Comparison of ENCODE assay signal across 10 cellular contexts in the genomic region with DNA sequence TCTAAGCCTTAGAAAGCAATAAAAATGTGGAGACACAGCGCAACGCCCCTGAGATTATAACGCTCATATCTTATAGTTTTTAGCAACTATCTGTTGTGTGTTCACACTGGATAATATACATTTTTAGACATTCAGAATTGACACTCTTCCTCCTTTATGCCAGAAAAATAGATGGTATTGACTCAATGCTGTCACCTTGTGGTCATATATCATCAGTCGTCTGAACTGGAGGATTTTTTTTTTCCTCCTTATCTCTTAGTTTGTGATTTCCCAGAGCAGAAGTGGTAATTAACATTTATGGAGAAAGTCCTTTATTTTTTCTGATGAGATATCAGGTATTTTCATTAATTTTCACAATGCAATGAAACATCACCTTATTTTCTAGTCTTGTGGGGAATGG.
DNase-seq lines count a peak whose midpoint lies in the region; ATAC-seq and TF ChIP-seq lines count a peak whose summit lies in the region.
"Had no signal": no experiment of that assay in that cellular context is flagged by ENCODE, and none has a peak within 500 bp of the region (broad histone marks: within the 10 kb centered on the region; RNA-seq: fewer than 3 reads in every experiment).

No MANE protein-coding gene starts in this region.

- H3K27me3 ChIP-seq in Caco-2 (replicated peaks; ENCODE audit: control insufficient read depth, insufficient read depth, low read length) (no peaks in the 10 kb centered on the region), adipocyte (replicated peaks; ENCODE audit: control insufficient read depth, insufficient read depth, low read length) (no peaks in the 10 kb centered on the region), liver (ENCODE audit: control insufficient read depth in 4 of 4, insufficient read depth in 4 of 4, low read length in 3 of 4) (peaks cover 0 to 8% (median 0%) of the 10 kb centered on the region in 4 donors)

- H3K9me3 Mint-ChIP-seq in Caco-2 (ENCODE audit: unreplicated experiment) = no peaks in the 10 kb centered on the region

- 27% methylated on average over 4 of the region's 4 CpGs for WGBS in liver

- H3K36me3 ChIP-seq in Caco-2 (ENCODE audit: control insufficient read depth, insufficient read depth, low read length) (no peaks in the 10 kb centered on the region), adipocyte (ENCODE audit: control insufficient read depth, insufficient read depth, low read length, severe bottlenecking) (no peaks in the 10 kb centered on the region), liver (ENCODE audit: control insufficient read depth in 4 of 4, insufficient read depth in 3 of 4, low read depth in 1 of 4, low read length in 3 of 4) (no peaks in the 10 kb centered on the region)
- H3K36me3 ChIP-seq: SJSA1 had no signal

- H3K9ac ChIP-seq in adipocyte (ENCODE audit: low read length) (peak overlapping the region; percentile 59), liver (ENCODE audit: low read depth in 1 of 2, low read length in 2 of 2) (no peak overlapping the region)

- no peaks in the 10 kb centered on the region for H3K9me3 ChIP-seq in Caco-2
- no peaks in the 10 kb centered on the region for H3K9me3 ChIP-seq in adipocyte (ENCODE audit: control insufficient read depth, low read length)
- no peaks in the 10 kb centered on the region for H3K9me3 ChIP-seq in liver (ENCODE audit: control insufficient read depth in 4 of 4, low read length in 3 of 4)
- H3K9me3 ChIP-seq: SJSA1 had no signal

- no peaks in the 10 kb centered on the region for H3K36me3 Mint-ChIP-seq in Caco-2 (ENCODE audit: insufficient read depth, unreplicated experiment)

- TF ChIP-seq RAD21 in liver (IDR thresholded peaks at IDR 0.05) = peak; percentile 60 to 61

- CTCF ChIA-PET in Caco-2 (lab: Charles Lee) = no interaction called here

- H3K4me1 ChIP-seq in Caco-2 (0 out of 2 replicates have a peak, but pooled peaks cover 5% of the 10 kb centered on the region), adipocyte (ENCODE audit: control insufficient read depth, insufficient read depth, low read length) (peaks cover 6% of the 10 kb centered on the region), liver (ENCODE audit: control insufficient read depth in 4 of 4, insufficient read depth in 4 of 4, low read length in 3 of 4) (no peaks in the 10 kb centered on the region)
- H3K4me1 ChIP-seq: SJSA1 had no signal

- POLR2A ChIA-PET in Caco-2 (lab: Charles Lee) = no interaction called here

- TF ChIP-seq CTCF in Caco-2 (IDR thresholded peaks at IDR 0.05; ENCODE audit: insufficient read depth in 1 of 2, low read depth in 1 of 2, low read length in 1 of 2, severe bottlenecking in 1 of 2, unreplicated experiment in 1 of 2) = peak; percentile 46 to 76
- peak; percentile 49 for TF ChIP-seq CTCF in liver (IDR thresholded peaks at IDR 0.05; ENCODE audit: low read depth, low read length, missing input control)

- intact Hi-C loops in Caco-2 (cut with micrococcal nuclease; ENCODE audit: unreplicated experiment) = loop anchor here (1.0 kb wide), 2 partner anchors 45 to 91 kb away; no protein-coding TSS in a partner anchor

- no peak overlapping the region for H3K4me3 ChIP-seq in Caco-2 (ENCODE audit: low read depth, low read length)
- H3K4me3 ChIP-seq in adipocyte (ENCODE audit: low read length) = peak overlapping the region; percentile 35
- no peak overlapping the region for H3K4me3 ChIP-seq in liver (ENCODE audit: low read depth in 1 of 3, low read length in 3 of 3)
- H3K4me3 ChIP-seq: SJSA1 had no signal

- peak overlapping the region; percentile 18 for H3K4me3 Mint-ChIP-seq in Caco-2 (ENCODE audit: unreplicated experiment)

- no peak overlapping the region for H3K27ac Mint-ChIP-seq in Caco-2 (ENCODE audit: unreplicated experiment)

- no peak for ATAC-seq in HG03432 (IDR thresholded peaks at IDR 0.05; ENCODE audit: unreplicated experiment)

- peaks cover 7% of the 10 kb centered on the region for H3K4me1 Mint-ChIP-seq in Caco-2 (ENCODE audit: low read depth, unreplicated experiment)

- BruUV-seq in Caco-2 (replicated peaks; lab: Mats Ljungman, UMichigan) = no TSS peak

- DNase-seq in Caco-2 = peak in 1 of 2 experiments; percentile 28
- peak; percentile 1 for DNase-seq in HS-5 (ENCODE audit: low read depth)
- peak; percentile 39 for DNase-seq in adipocyte (ENCODE audit: low read depth)
- no peak for DNase-seq in activated naive CD4-positive, alpha-beta T cell treated with anti-CD3 and anti-CD28 coated beads, Interleukin-2, amount 50 U/mL, for 16 hours
- no peak for DNase-seq in NCI-H1694 treated with DMSO at 0.1 percent for 48 hours (lab: John Stamatoyannopoulos, UW)
- no peak for DNase-seq in HuH-7.5 (ENCODE audit: low spot score)

- peaks cover 6% of the 10 kb centered on the region for H3K27me3 Mint-ChIP-seq in Caco-2 (ENCODE audit: insufficient read depth, unreplicated experiment)

- H3K27ac ChIP-seq in liver (ENCODE audit: low read depth in 1 of 2, low read length in 2 of 2) = no peak overlapping the region
- H3K27ac ChIP-seq: epithelial cell of prostate, SJSA1 had no signal

TF ChIP-seq in liver, 16 proteins besides CTCF, POLR2A, EP300 and RAD21:
- no peak for TF ChIP-seq TAF1 (conservative IDR thresholded peaks at IDR 0.05)
- TF ChIP-seq RXRA (IDR thresholded peaks at IDR 0.05) = no peak
- TF ChIP-seq JUND (IDR thresholded peaks at IDR 0.05) = no peak
- TF ChIP-seq, protein P1, sequence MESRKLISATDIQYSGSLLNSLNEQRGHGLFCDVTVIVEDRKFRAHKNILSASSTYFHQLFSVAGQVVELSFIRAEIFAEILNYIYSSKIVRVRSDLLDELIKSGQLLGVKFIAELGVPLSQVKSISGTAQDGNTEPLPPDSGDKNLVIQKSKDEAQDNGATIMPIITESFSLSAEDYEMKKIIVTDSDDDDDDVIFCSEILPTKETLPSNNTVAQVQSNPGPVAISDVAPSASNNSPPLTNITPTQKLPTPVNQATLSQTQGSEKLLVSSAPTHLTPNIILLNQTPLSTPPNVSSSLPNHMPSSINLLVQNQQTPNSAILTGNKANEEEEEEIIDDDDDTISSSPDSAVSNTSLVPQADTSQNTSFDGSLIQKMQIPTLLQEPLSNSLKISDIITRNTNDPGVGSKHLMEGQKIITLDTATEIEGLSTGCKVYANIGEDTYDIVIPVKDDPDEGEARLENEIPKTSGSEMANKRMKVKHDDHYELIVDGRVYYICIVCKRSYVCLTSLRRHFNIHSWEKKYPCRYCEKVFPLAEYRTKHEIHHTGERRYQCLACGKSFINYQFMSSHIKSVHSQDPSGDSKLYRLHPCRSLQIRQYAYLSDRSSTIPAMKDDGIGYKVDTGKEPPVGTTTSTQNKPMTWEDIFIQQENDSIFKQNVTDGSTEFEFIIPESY (IDR thresholded peaks at IDR 0.05) = no peak
- TF ChIP-seq YY1 (IDR thresholded peaks at IDR 0.05) = no peak
- TF ChIP-seq, protein P2, sequence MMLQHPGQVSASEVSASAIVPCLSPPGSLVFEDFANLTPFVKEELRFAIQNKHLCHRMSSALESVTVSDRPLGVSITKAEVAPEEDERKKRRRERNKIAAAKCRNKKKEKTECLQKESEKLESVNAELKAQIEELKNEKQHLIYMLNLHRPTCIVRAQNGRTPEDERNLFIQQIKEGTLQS (IDR thresholded peaks at IDR 0.05) = no peak

Comparison
In these comparisons a context has a peak if more than half of its experiments do, and no peak if none do; other contexts are left out.
1. DNase-seq: peak in HS-5 (single experiment) and adipocyte (single experiment); none in activated naive CD4-positive, alpha-beta T cell treated with anti-CD3 and anti-CD28 coated beads, Interleukin-2, amount 50 U/mL, for 16 hours (single experiment), NCI-H1694 treated with DMSO at 0.1 percent for 48 hours (single experiment) and HuH-7.5 (single experiment).